1 cellular context compared by ENCODE assay signal in genomic region chr2:60880988-60881932, GRCh38.
TF ChIP-seq lines count a peak whose summit lies in the region.

Gene REL, plus strand, starts transcription at chr2:60881574. Its CDS starts 267 bp downstream, at chr2:60881841.

TF ChIP-seq in HEK293, 187 proteins besides CTCF, POLR2A, EP300 and RAD21 (continued from another document and continues in another):
- TF ChIP-seq TSHZ1 (tag by site-specific recombination; IDR thresholded peaks at IDR 0.05; ENCODE audit: borderline replicate concordance) = no peak
- TF ChIP-seq ZSCAN30 (tag by site-specific recombination; IDR thresholded peaks at IDR 0.05) = peak; percentile 71
- peak; percentile 79; the same call in 1 of the 2 replicates for TF ChIP-seq ZNF391 (tag by site-specific recombination; IDR thresholded peaks at IDR 0.05; ENCODE audit: borderline replicate concordance, low read depth)
- peak; percentile 77 for TF ChIP-seq ZNF335 (tag by site-specific recombination; conservative IDR thresholded peaks at IDR 0.05)
- no peak for TF ChIP-seq ZNF623 (tag by site-specific recombination; IDR thresholded peaks at IDR 0.05)
- TF ChIP-seq ZNF280C (tag by site-specific recombination; IDR thresholded peaks at IDR 0.05) = no peak
- no peak for TF ChIP-seq ZNF558 (tag by site-specific recombination; IDR thresholded peaks at IDR 0.05)
- TF ChIP-seq ZNF561 (tag by site-specific recombination; IDR thresholded peaks at IDR 0.05; ENCODE audit: borderline replicate concordance) = no peak
- no peak; the same call in 1 of the 2 replicates for TF ChIP-seq ZNF610 (tag by site-specific recombination; IDR thresholded peaks at IDR 0.05; ENCODE audit: borderline replicate concordance)
- no peak for TF ChIP-seq IKZF3 (tag by site-specific recombination; IDR thresholded peaks at IDR 0.05)
- TF ChIP-seq HOXC10 (CRISPR knock-in tag; IDR thresholded peaks at IDR 0.05) = no peak
- TF ChIP-seq ZNF701 (tag by site-specific recombination; IDR thresholded peaks at IDR 0.05) = no peak
- no peak for TF ChIP-seq FEZF1 (tag by site-specific recombination; IDR thresholded peaks at IDR 0.05)
- TF ChIP-seq ZNF146 (tag by site-specific recombination; IDR thresholded peaks at IDR 0.05) = no peak
- TF ChIP-seq MEIS1 (CRISPR knock-in tag; IDR thresholded peaks at IDR 0.05; ENCODE audit: borderline replicate concordance) = no peak
- no peak for TF ChIP-seq ZNF354C (tag by site-specific recombination; IDR thresholded peaks at IDR 0.05; ENCODE audit: borderline replicate concordance, low read depth)
- no peak for TF ChIP-seq BCL6B (tag by site-specific recombination; IDR thresholded peaks at IDR 0.05)
- no peak for TF ChIP-seq ZNF114 (tag by site-specific recombination; IDR thresholded peaks at IDR 0.05)
- no peak for TF ChIP-seq ZNF426 (tag by site-specific recombination; IDR thresholded peaks at IDR 0.05)
- TF ChIP-seq KLF7 (tag by site-specific recombination; IDR thresholded peaks at IDR 0.05; ENCODE audit: borderline replicate concordance) = no peak
- TF ChIP-seq ZNF704 (tag by site-specific recombination; IDR thresholded peaks at IDR 0.05) = no peak
- no peak for TF ChIP-seq ZNF621 (tag by site-specific recombination; IDR thresholded peaks at IDR 0.05)
- TF ChIP-seq ZNF555 (tag by site-specific recombination; conservative IDR thresholded peaks at IDR 0.05) = no peak
- no peak for TF ChIP-seq ZNF16 (tag by site-specific recombination; IDR thresholded peaks at IDR 0.05; ENCODE audit: low read depth)
- no peak for TF ChIP-seq GFI1B (tag by site-specific recombination; IDR thresholded peaks at IDR 0.05)
- TF ChIP-seq SP7 (tag by site-specific recombination; IDR thresholded peaks at IDR 0.05) = peak; percentile 57
- no peak for TF ChIP-seq ZNF768 (tag by site-specific recombination; IDR thresholded peaks at IDR 0.05)
- TF ChIP-seq ZNF416 (tag by site-specific recombination; IDR thresholded peaks at IDR 0.05) = no peak
- no peak for TF ChIP-seq ZFP41 (tag by site-specific recombination; IDR thresholded peaks at IDR 0.05; ENCODE audit: borderline replicate concordance)
- TF ChIP-seq ZNF514 (tag by site-specific recombination; IDR thresholded peaks at IDR 0.05) = no peak
- peak; percentile 63; the same call in 1 of the 2 replicates for TF ChIP-seq ZNF18 (tag by site-specific recombination; IDR thresholded peaks at IDR 0.05)
- no peak for TF ChIP-seq ZNF433 (tag by site-specific recombination; IDR thresholded peaks at IDR 0.05; ENCODE audit: low read depth)
- TF ChIP-seq ZNF626 (tag by site-specific recombination; IDR thresholded peaks at IDR 0.05) = no peak
- TF ChIP-seq ZNF596 (tag by site-specific recombination; IDR thresholded peaks at IDR 0.05) = no peak
- TF ChIP-seq ELK4 (IDR thresholded peaks at IDR 0.05; ENCODE audit: borderline replicate concordance, low read depth, low read length) = no peak
- TF ChIP-seq ZNF362 (tag by site-specific recombination; IDR thresholded peaks at IDR 0.05) = no peak
- TF ChIP-seq WT1 (tag by site-specific recombination; IDR thresholded peaks at IDR 0.05) = peak; percentile 11; the same call in 1 of the 2 replicates
- no peak for TF ChIP-seq ZNF155 (tag by site-specific recombination; IDR thresholded peaks at IDR 0.05)
- TF ChIP-seq ZNF302 (tag by site-specific recombination; IDR thresholded peaks at IDR 0.05; ENCODE audit: low read depth) = no peak
- no peak for TF ChIP-seq ZNF580 (tag by site-specific recombination; IDR thresholded peaks at IDR 0.05)
- no peak for TF ChIP-seq PRDM1 (tag by site-specific recombination; IDR thresholded peaks at IDR 0.05)
- no peak for TF ChIP-seq GLI2 (tag by site-specific recombination; IDR thresholded peaks at IDR 0.05; ENCODE audit: borderline replicate concordance, low read depth)
- TF ChIP-seq ZNF10 (tag by site-specific recombination; IDR thresholded peaks at IDR 0.05) = no peak
- TF ChIP-seq KLF1 (tag by site-specific recombination; IDR thresholded peaks at IDR 0.05) = no peak; the same call in 1 of the 2 replicates
- TF ChIP-seq OVOL3 (tag by site-specific recombination; IDR thresholded peaks at IDR 0.05) = no peak
- no peak for TF ChIP-seq ZSCAN16 (tag by site-specific recombination; IDR thresholded peaks at IDR 0.05)
- peak; percentile 68 for TF ChIP-seq ZBTB21 (tag by site-specific recombination; IDR thresholded peaks at IDR 0.05)
- no peak for TF ChIP-seq ZNF133 (tag by site-specific recombination; IDR thresholded peaks at IDR 0.05)
- TF ChIP-seq ZNF777 (tag by site-specific recombination; IDR thresholded peaks at IDR 0.05; ENCODE audit: borderline replicate concordance) = no peak
- peak; percentile 77 for TF ChIP-seq ZNF600 (tag by site-specific recombination; IDR thresholded peaks at IDR 0.05)
- TF ChIP-seq ZNF112 (tag by site-specific recombination; IDR thresholded peaks at IDR 0.05) = no peak
- no peak for TF ChIP-seq ZNF214 (tag by site-specific recombination; IDR thresholded peaks at IDR 0.05; ENCODE audit: borderline replicate concordance)
- TF ChIP-seq PRDM10 (tag by site-specific recombination; IDR thresholded peaks at IDR 0.05) = peak; percentile 88
- TF ChIP-seq ZNF660 (tag by site-specific recombination; IDR thresholded peaks at IDR 0.05) = no peak
